Comparison of ENCODE assay signal across 8 cellular contexts in genomic region chr2:239369631-239370161, GRCh38.
DNase-seq lines count a peak whose midpoint lies in the region; ATAC-seq lines count a peak whose summit lies in the region.

No MANE protein-coding gene starts in this region.

- no peak overlapping the region for H3K27ac ChIP-seq in SK-N-MC

- DNase-seq in SK-N-MC (ENCODE audit: low read depth, low spot score), result peak; percentile 32
- peak; percentile 48 for DNase-seq in activated naive CD8-positive, alpha-beta T cell treated with anti-CD3 and anti-CD28 coated beads, Interleukin-2, amount 50 U/mL, for 16 hours (ENCODE audit: low read depth, low spot score)
- DNase-seq in stimulated activated CD4-positive, alpha-beta T cell treated with anti-CD3 and anti-CD28 coated beads, Interleukin-12 subunit alpha, Interleukin-12 subunit beta, amount 100 ng/mL, for 4 hours, result peak; percentile 55
- DNase-seq in NCI-H1436 (lab: John Stamatoyannopoulos, UW), result no peak
- DNase-seq in SW480 (ENCODE audit: low spot score), result no peak

- H3K4me3 ChIP-seq in SK-N-MC, result no peak overlapping the region

- ATAC-seq in GM18511 (IDR thresholded peaks at IDR 0.05; ENCODE audit: unreplicated experiment) (peak; percentile 94), HG02763 (IDR thresholded peaks at IDR 0.05; ENCODE audit: unreplicated experiment) (peak; percentile 73), HG02840 (IDR thresholded peaks at IDR 0.05; ENCODE audit: low FRiP score, unreplicated experiment) (no peak)

- no peaks in the 10 kb centered on the region for H3K36me3 ChIP-seq in SK-N-MC (ENCODE audit: insufficient read depth, low read length)

- no peak overlapping the region for H3K9ac ChIP-seq in SK-N-MC (ENCODE audit: insufficient read length)

- H3K9me3 ChIP-seq in SK-N-MC (ENCODE audit: low read depth, low read length), result no peaks in the 10 kb centered on the region

Comparison
In these comparisons a context has a peak if more than half of its experiments do, and no peak if none do; other contexts are left out.
1. DNase-seq: peak in SK-N-MC (single experiment), activated naive CD8-positive, alpha-beta T cell treated with anti-CD3 and anti-CD28 coated beads, Interleukin-2, amount 50 U/mL, for 16 hours (single experiment) and stimulated activated CD4-positive, alpha-beta T cell treated with anti-CD3 and anti-CD28 coated beads, Interleukin-12 subunit alpha, Interleukin-12 subunit beta, amount 100 ng/mL, for 4 hours (single experiment); none in NCI-H1436 (single experiment) and SW480 (single experiment).